9 cellular contexts compared by ENCODE assay signal in the genomic region with DNA sequence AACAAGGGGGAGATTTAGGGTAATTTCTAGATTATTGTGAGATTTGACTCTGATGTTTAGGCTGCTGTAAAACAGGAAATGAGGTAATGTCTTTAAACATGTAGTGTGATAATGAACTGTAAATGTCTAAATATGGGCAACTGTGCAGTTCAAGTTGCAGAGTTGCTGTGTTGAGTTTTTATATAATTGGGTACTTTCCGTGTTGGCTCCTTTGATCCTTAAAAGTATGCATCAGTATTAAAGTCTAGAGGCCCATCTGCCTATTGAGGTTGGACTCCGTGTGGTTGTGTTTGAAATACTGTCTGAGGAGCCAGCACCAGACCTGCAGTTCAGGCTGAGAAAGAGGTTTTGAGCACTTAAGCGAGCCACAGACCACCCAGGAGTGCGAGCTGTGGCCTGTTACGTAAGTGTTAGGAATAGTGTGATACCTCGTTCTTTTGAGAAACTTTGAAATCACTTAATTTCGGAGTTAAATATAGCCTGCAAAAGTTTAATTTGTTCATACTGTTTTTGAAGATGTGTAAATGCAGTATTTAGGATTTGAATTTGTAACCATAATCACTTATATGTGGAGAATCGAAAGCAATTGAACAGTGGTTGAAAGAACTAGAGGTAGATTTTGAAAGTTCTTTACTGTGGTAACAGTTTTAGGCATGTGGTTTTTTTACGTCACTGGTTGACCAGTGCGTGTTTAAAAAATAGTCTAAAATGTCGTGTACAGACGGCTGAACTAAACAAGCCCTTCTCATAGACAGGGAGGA. TPM values are rescaled to one million over a fixed set of nuclear protein-coding genes. Genes with fewer than 3 reads are reported as not detected.
A peak's percentile ranks its signal among the peaks of the same experiment; 100 is the strongest.
DNase-seq lines count a peak whose midpoint lies in the region; TF ChIP-seq lines count a peak whose summit lies in the region.
"Had no signal": no experiment of that assay in that cellular context is flagged by ENCODE, and none has a peak within 500 bp of the region (broad histone marks: within the 10 kb centered on the region; RNA-seq: fewer than 3 reads in every experiment).

No MANE protein-coding gene starts in this region.

- no peak for TF ChIP-seq CTCF in ovary (IDR thresholded peaks at IDR 0.05)

- H3K27me3 ChIP-seq in CD8-positive, alpha-beta memory T cell (ENCODE audit: insufficient read depth, low read length, poor library complexity, severe bottlenecking) = no peaks in the 10 kb centered on the region
- no peaks in the 10 kb centered on the region for H3K27me3 ChIP-seq in ovary
- H3K27me3 ChIP-seq: pancreas had no signal

- TF ChIP-seq POLR2A in ovary (IDR thresholded peaks at IDR 0.05) = no peak
- no peak for TF ChIP-seq POLR2A in erythroblast (IDR thresholded peaks at IDR 0.05; ENCODE audit: low read length)

- peak overlapping the region; percentile 98 for H3K27ac ChIP-seq in CD8-positive, alpha-beta memory T cell (ENCODE audit: low read depth, low read length)
- peak overlapping the region in 1 of 2 donors; percentile 81 for H3K27ac ChIP-seq in ovary

- H3K27me3 Mint-ChIP-seq in CD8-positive, alpha-beta memory T cell = no peaks in the 10 kb centered on the region

- TF ChIP-seq EP300 in ovary (IDR thresholded peaks at IDR 0.05) = no peak

- CTCF ChIA-PET in CD8-positive, alpha-beta memory T cell (lab: Charles Lee) = interaction anchor here (1.0 kb wide), 1 partner anchor 39 kb away, joined by 3 read pairs; no protein-coding TSS in a partner anchor

- H3K4me3 ChIP-seq in CD8-positive, alpha-beta memory T cell (ENCODE audit: low read length) = peak overlapping the region; percentile 51
- no peak overlapping the region for H3K4me3 ChIP-seq in ovary
- H3K4me3 ChIP-seq: pancreas had no signal

- H3K4me1 ChIP-seq in CD8-positive, alpha-beta memory T cell (ENCODE audit: insufficient read depth, low read length) = peaks cover 59% of the 10 kb centered on the region
- peaks cover 4% of the 10 kb centered on the region for H3K4me1 ChIP-seq in ovary (ENCODE audit: insufficient read depth)

- H3K4me1 Mint-ChIP-seq in CD8-positive, alpha-beta memory T cell = peaks cover 42 to 93% (median 80%) of the 10 kb centered on the region in 3 donors

- H3K27ac Mint-ChIP-seq in CD8-positive, alpha-beta memory T cell = peak overlapping the region; percentile 97 to 100 (median 100)

- H3K4me3 Mint-ChIP-seq in CD8-positive, alpha-beta memory T cell = peak overlapping the region; percentile 74 to 90 (median 83)

- H3K9me3 ChIP-seq in CD8-positive, alpha-beta memory T cell (ENCODE audit: low read length) = no peaks in the 10 kb centered on the region
- no peaks in the 10 kb centered on the region for H3K9me3 ChIP-seq in ovary
- H3K9me3 ChIP-seq: pancreas had no signal

- intact Hi-C loops in ovary (cut with DNase I) = no loop called here

- DNase-seq in CD8-positive, alpha-beta memory T cell = peak; percentile 59 to 89 (median 80)
- DNase-seq in HCEC 1CT = peak; percentile 67
- peak; percentile 65 for DNase-seq in T-helper 22 cell (ENCODE audit: low read depth)
- DNase-seq in dermis microvascular lymphatic vessel endothelial cell (ENCODE audit: low read depth in 2 of 2) = peak; percentile 29 to 62
- DNase-seq in ovary = peak in 3 of 5 donors; percentile 36 to 51 (median 49)
- no peak for DNase-seq in NCI-H1930 (lab: John Stamatoyannopoulos, UW)
- DNase-seq in cerebellar nuclear complex (lab: John Stamatoyannopoulos, UW) = no peak
- DNase-seq in erythroblast (lab: John Stamatoyannopoulos, UW) = no peak

- WGBS in ovary, 3 donors = 23 to 35% (median 24%) methylated on average over 12 of the region's 12 CpGs

- no peaks in the 10 kb centered on the region for H3K9me3 Mint-ChIP-seq in CD8-positive, alpha-beta memory T cell

- H3K36me3 ChIP-seq in CD8-positive, alpha-beta memory T cell (ENCODE audit: insufficient read depth, low read length) = peaks cover 16% of the 10 kb centered on the region
- H3K36me3 ChIP-seq in ovary = no peaks in the 10 kb centered on the region

- POLR2A ChIA-PET in CD8-positive, alpha-beta memory T cell (lab: Charles Lee) = no interaction called here

- H3K36me3 Mint-ChIP-seq in CD8-positive, alpha-beta memory T cell = peaks cover 4 to 44% (median 5%) of the 10 kb centered on the region in 3 donors

RNA-seq across cellular contexts. Expression of a gene that starts 9.0 kb away (rescaled TPM):
- total RNA-seq in CD8-positive, alpha-beta memory T cell = 10 to 100 TPM; 28.1 to 28.4 TPM
- 27.8 TPM for polyA plus RNA-seq in CD8-positive, alpha-beta memory T cell
- total RNA-seq in dermis microvascular lymphatic vessel endothelial cell = 9.0 and 25.2 TPM in 2 replicates
- 10 to 100 TPM; 21.9 to 50.4 (median 30.0) TPM for total RNA-seq in ovary
- 10 to 100 TPM; 27.4 to 57.8 TPM for polyA plus RNA-seq in ovary

RNA-seq across cellular contexts. Expression of a gene that starts 34.0 kb away (rescaled TPM):
- not detected for total RNA-seq in CD8-positive, alpha-beta memory T cell
- not detected for polyA plus RNA-seq in CD8-positive, alpha-beta memory T cell
- total RNA-seq in dermis microvascular lymphatic vessel endothelial cell = not detected in 2 replicates
- not detected for total RNA-seq in ovary
- under 1 TPM in 1 of 2 donors, not detected in 1; 0.22 TPM for polyA plus RNA-seq in ovary
- total RNA-seq: pancreas had no signal

Comparison
In these comparisons a context has a peak if more than half of its experiments do, and no peak if none do; other contexts are left out.
1. DNase-seq: peak in CD8-positive, alpha-beta memory T cell (5 of 5), HCEC 1CT (single experiment), T-helper 22 cell (single experiment), dermis microvascular lymphatic vessel endothelial cell (2 of 2) and ovary (3 of 5); none in NCI-H1930 (0 of 2), cerebellar nuclear complex (0 of 2) and erythroblast (0 of 2).